In the genomic region with DNA sequence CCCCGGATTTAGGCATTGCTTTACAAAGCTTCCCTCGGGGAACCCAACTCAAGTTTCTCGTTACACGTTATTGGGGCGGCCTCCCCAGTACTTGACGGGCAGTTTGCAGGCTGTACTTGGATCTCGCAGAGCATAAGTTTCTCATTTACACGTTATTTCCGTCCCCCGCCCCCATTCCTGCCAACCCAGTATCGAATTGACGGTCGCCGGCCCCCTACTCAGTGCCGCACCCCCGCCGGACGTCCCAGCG, we compare ENCODE assay signal across 8 cellular contexts. TPM values are rescaled to one million over a fixed set of nuclear protein-coding genes. Genes with fewer than 3 reads are reported as not detected.
DNase-seq lines count a peak whose midpoint lies in the region; ATAC-seq and TF ChIP-seq lines count a peak whose summit lies in the region.

No MANE protein-coding gene starts in this region.

- TF ChIP-seq CTCF in Calu3 (IDR thresholded peaks at IDR 0.05; ENCODE audit: unreplicated experiment) (no peak), OCI-LY7 (conservative IDR thresholded peaks at IDR 0.05; ENCODE audit: low read length) (no peak)

- no peaks in the 10 kb centered on the region for H3K27me3 Mint-ChIP-seq in Calu3 (ENCODE audit: unreplicated experiment)

- intact Hi-C loops in Calu3 (cut with micrococcal nuclease; ENCODE audit: unreplicated experiment) (loop anchor here (2.0 kb wide), 1 partner anchor 55 kb away; no protein-coding TSS in a partner anchor), OCI-LY7 (cut with micrococcal nuclease; ENCODE audit: unreplicated experiment) (no loop called here)

- POLR2A ChIA-PET in OCI-LY7 (lab: Charles Lee) = interaction anchor here (0.8 to 3.9 kb wide), 5 partner anchors 9 to 28 kb away, joined by 4 to 27 read pairs (median 5); a partner anchor contains a TSS

- DNase-seq in Calu3 = no peak
- no peak for DNase-seq in OCI-LY7 (ENCODE audit: low spot score)
- DNase-seq in non-pigmented ciliary epithelial cell (ENCODE audit: low read depth) = peak; percentile 13
- no peak for DNase-seq in NCI-H2227 (lab: John Stamatoyannopoulos, UW; ENCODE audit: unreplicated experiment)
- DNase-seq in NCI-H524 treated with DMSO at 0.1 percent for 48 hours (lab: John Stamatoyannopoulos, UW) = no peak
- no peak for DNase-seq in NCI-H1436 treated with DMSO at 0.1 percent for 48 hours (lab: John Stamatoyannopoulos, UW)

- peaks cover 41% of the 10 kb centered on the region; the same call in 1 of the 2 replicates for H3K79me2 ChIP-seq in OCI-LY7 (ENCODE audit: insufficient read depth, low read depth, low read length)

- H3K9ac ChIP-seq in endocrine pancreas (ENCODE audit: control insufficient read depth, insufficient read depth, low read length) = peak overlapping the region; percentile 92

- H3K27ac ChIP-seq in OCI-LY7 (ENCODE audit: low read depth, low read length, poor library complexity, severe bottlenecking) = peak overlapping the region; percentile 98

- H3K4me3 ChIP-seq in OCI-LY7 (ENCODE audit: low read depth, low read length, poor library complexity, severe bottlenecking) = peak overlapping the region; percentile 98
- H3K4me3 ChIP-seq in endocrine pancreas (ENCODE audit: control insufficient read depth, insufficient read depth, low read length) = peak overlapping the region; percentile 82

- H3K4me1 ChIP-seq in OCI-LY7 (ENCODE audit: insufficient read depth, low read length, poor library complexity, severe bottlenecking) = peaks cover 54% of the 10 kb centered on the region
- no peaks in the 10 kb centered on the region for H3K4me1 ChIP-seq in endocrine pancreas (ENCODE audit: control insufficient read depth, insufficient read depth, low read length)

- no peaks in the 10 kb centered on the region for H3K9me3 ChIP-seq in OCI-LY7 (ENCODE audit: low read length)
- no peaks in the 10 kb centered on the region for H3K9me3 ChIP-seq in endocrine pancreas (ENCODE audit: control insufficient read depth, low read length)

- peak overlapping the region; percentile 95 for H3K27ac Mint-ChIP-seq in Calu3 (ENCODE audit: unreplicated experiment)

- no peak for ATAC-seq in HG03097 (IDR thresholded peaks at IDR 0.05; ENCODE audit: low FRiP score, unreplicated experiment)

- CTCF ChIA-PET in Calu3 (lab: Charles Lee) = interaction anchor here (0.9 to 2.7 kb wide), 2 partner anchors 9 to 24 kb away, joined by 6 to 14 read pairs; no protein-coding TSS in a partner anchor
- CTCF ChIA-PET in OCI-LY7 (lab: Charles Lee; ENCODE audit: unreplicated experiment) = no interaction called here

- H3K9me3 Mint-ChIP-seq in Calu3 (ENCODE audit: low read depth, unreplicated experiment) = no peaks in the 10 kb centered on the region

- BruUV-seq in Calu3 (replicated peaks; lab: Mats Ljungman, UMichigan) (no TSS peak), OCI-LY7 (replicated peaks; lab: Mats Ljungman, UMichigan) (no TSS peak)

- no peaks in the 10 kb centered on the region for H3K9me2 ChIP-seq in OCI-LY7 (ENCODE audit: insufficient read depth, low read length)

- peak overlapping the region; percentile 5; the same call in 1 of the 2 replicates for H2AFZ ChIP-seq in OCI-LY7 (ENCODE audit: low read length)

- peak overlapping the region; percentile 87 for H3K4me3 Mint-ChIP-seq in Calu3 (ENCODE audit: low read depth, unreplicated experiment)

- H4K20me1 ChIP-seq in OCI-LY7 (ENCODE audit: insufficient read depth, low read length) = no peaks in the 10 kb centered on the region

- H3K4me1 Mint-ChIP-seq in Calu3 (ENCODE audit: low read depth, unreplicated experiment) = peaks cover 44% of the 10 kb centered on the region

- H3K36me3 ChIP-seq in OCI-LY7 (ENCODE audit: insufficient read depth, low read length) = peaks cover 47% of the 10 kb centered on the region
- H3K36me3 ChIP-seq in endocrine pancreas (ENCODE audit: control insufficient read depth, insufficient read depth, low read length) = peaks cover 2% of the 10 kb centered on the region

- H3K36me3 Mint-ChIP-seq in Calu3 (ENCODE audit: insufficient read depth, unreplicated experiment) = peaks cover 35% of the 10 kb centered on the region

- peak overlapping the region; percentile 99 for H3K4me2 ChIP-seq in OCI-LY7 (ENCODE audit: low read length)

- H3K27me3 ChIP-seq in endocrine pancreas (ENCODE audit: control insufficient read depth, insufficient read depth, low read length) = no peaks in the 10 kb centered on the region

RNA-seq across cellular contexts. Expression of a gene that starts 0.5 kb away (rescaled TPM):
- total RNA-seq in Calu3 (2022) = 69.1 and 85.5 TPM in 2 replicates
- 49.1 and 65.6 TPM in 2 replicates for total RNA-seq in OCI-LY7 (2014; rRNA removed; shearing (Covaris generic))
- 75.5 and 83.1 TPM in 2 replicates for total RNA-seq in OCI-LY7 (2022)

RNA-seq across cellular contexts. Expression of a gene that starts 26.5 kb away (rescaled TPM):
- total RNA-seq in Calu3 (2022) = 147 and 152 TPM in 2 replicates
- total RNA-seq in OCI-LY7 (2014; rRNA removed; shearing (Covaris generic)) = 31.3 and 39.7 TPM in 2 replicates
- 39.3 and 40.0 TPM in 2 replicates for total RNA-seq in OCI-LY7 (2022)

RNA-seq across cellular contexts. Expression of a gene that starts 38.4 kb away (rescaled TPM):
- total RNA-seq in Calu3 (2022) (not detected in 2 replicates), OCI-LY7 (2022) (not detected in 2 replicates)
- total RNA-seq in OCI-LY7 (2014; rRNA removed; shearing (Covaris generic)) = not detected in 2 replicates

RNA-seq across cellular contexts. Expression of a gene that starts 48.0 kb away (rescaled TPM):
- total RNA-seq in Calu3 (2022) (5.0 and 6.4 TPM in 2 replicates), OCI-LY7 (2022) (not detected in 2 replicates)
- total RNA-seq in OCI-LY7 (2014; rRNA removed; shearing (Covaris generic)) = not detected in 2 replicates
